In the genomic region with DNA sequence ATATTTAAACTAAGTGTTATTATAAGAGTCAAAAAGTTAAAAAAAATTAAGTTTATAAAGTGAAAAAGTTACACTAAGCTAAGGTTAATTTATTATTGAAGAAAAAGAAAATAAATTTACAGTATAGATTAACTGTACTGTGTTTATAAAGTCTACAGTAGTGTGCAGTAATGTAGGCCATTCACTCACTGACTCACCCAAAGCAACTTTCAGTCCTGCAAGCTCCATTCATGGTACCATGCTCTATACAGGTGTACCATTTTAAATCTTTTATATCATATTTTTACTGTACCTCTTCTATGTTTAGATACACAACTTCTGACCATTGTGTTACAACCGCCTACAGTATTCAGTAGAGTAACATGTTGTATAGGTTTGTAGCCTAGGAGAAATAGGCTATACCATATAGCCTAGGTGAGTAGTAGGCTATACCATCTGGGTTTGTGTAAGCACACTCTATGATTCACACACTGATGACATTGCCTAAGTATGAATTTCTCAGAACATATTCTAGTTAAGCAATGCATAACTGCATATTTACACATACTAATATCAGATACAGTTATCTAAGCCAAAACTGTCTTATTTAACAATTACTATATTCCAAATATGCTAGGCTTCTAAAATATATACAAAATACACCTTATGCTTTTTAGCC, we compare ENCODE assay signal across 23 cellular contexts.
A peak's percentile ranks its signal among the peaks of the same experiment; 100 is the strongest.
DNase-seq lines count a peak whose midpoint lies in the region; ATAC-seq and TF ChIP-seq lines count a peak whose summit lies in the region.
"Had no signal": no experiment of that assay in that cellular context is flagged by ENCODE, and none has a peak within 500 bp of the region (broad histone marks: within the 10 kb centered on the region; RNA-seq: fewer than 3 reads in every experiment).

No MANE protein-coding gene starts in this region.

- intact Hi-C loops in natural killer cell (cut with micrococcal nuclease), result no loop called here

- CTCF ChIA-PET in RWPE1 (lab: Yijun Ruan, JAX), result interaction anchor here (0.6 kb wide), 1 partner anchor 189 kb away, joined by 4 read pairs; no protein-coding TSS in a partner anchor

- H3K4me3 Mint-ChIP-seq in natural killer cell treated with Interleukin-12 subunit alpha and Interleukin-12 subunit beta and Interleukin-15 and Interleukin-18, amount 100 ng/mL, for 72 hours, result no peak overlapping the region
- no peak overlapping the region for H3K4me3 Mint-ChIP-seq in natural killer cell
- no peak overlapping the region for H3K4me3 Mint-ChIP-seq in T-helper 2 cell treated with Interferon-gamma antibody and Interleukin-4, amounts not matched to agents 5 μg/mL and 100 μg/mL, for 36 hours
- H3K4me3 Mint-ChIP-seq: activated naive CD4-positive, alpha-beta T cell treated with anti-CD3 and anti-CD28 coated beads for 36 hours; CD8-positive, alpha-beta memory T cell had no signal

- no peak overlapping the region for H3K27ac Mint-ChIP-seq in natural killer cell treated with Interleukin-12 subunit alpha and Interleukin-12 subunit beta and Interleukin-15 and Interleukin-18, amount 100 ng/mL, for 72 hours
- no peak overlapping the region for H3K27ac Mint-ChIP-seq in natural killer cell
- no peak overlapping the region for H3K27ac Mint-ChIP-seq in T-helper 2 cell treated with Interferon-gamma antibody and Interleukin-4, amounts not matched to agents 5 μg/mL and 100 μg/mL, for 36 hours
- H3K27ac Mint-ChIP-seq: activated naive CD4-positive, alpha-beta T cell treated with anti-CD3 and anti-CD28 coated beads for 36 hours; CD8-positive, alpha-beta memory T cell had no signal

- peak; percentile 55 to 68 for ATAC-seq in natural killer cell treated with Interleukin-12 subunit alpha and Interleukin-12 subunit beta and Interleukin-15 and Interleukin-18, amount 100 ng/mL, for 72 hours
- ATAC-seq in natural killer cell, result no peak
- ATAC-seq: gastrocnemius medialis, left lobe of liver, mucosa of descending colon, right cardiac atrium had no signal

- no peaks in the 10 kb centered on the region for H3K9me3 Mint-ChIP-seq in natural killer cell treated with Interleukin-12 subunit alpha and Interleukin-12 subunit beta and Interleukin-15 and Interleukin-18, amount 100 ng/mL, for 72 hours
- H3K9me3 Mint-ChIP-seq in natural killer cell, result no peaks in the 10 kb centered on the region
- no peaks in the 10 kb centered on the region for H3K9me3 Mint-ChIP-seq in T-helper 2 cell treated with Interferon-gamma antibody and Interleukin-4, amounts not matched to agents 5 μg/mL and 100 μg/mL, for 36 hours
- H3K9me3 Mint-ChIP-seq: activated naive CD4-positive, alpha-beta T cell treated with anti-CD3 and anti-CD28 coated beads for 36 hours; CD8-positive, alpha-beta memory T cell had no signal

- POLR2A ChIA-PET in RWPE1 (lab: Yijun Ruan, JAX; ENCODE audit: low non-redundant PET), result interaction anchor here (0.5 kb wide), 1 partner anchor 1071 kb away, joined by 7 read pairs; no protein-coding TSS in a partner anchor

- H3K9me3 ChIP-seq in right atrium auricular region, result no peaks in the 10 kb centered on the region
- H3K9me3 ChIP-seq: gastrocnemius medialis, mucosa of descending colon, SJSA1, stomach had no signal

- no peaks in the 10 kb centered on the region for H3K36me3 ChIP-seq in right atrium auricular region
- H3K36me3 ChIP-seq: brain microvascular endothelial cell, gastrocnemius medialis, SJSA1 had no signal

- H3K4me1 Mint-ChIP-seq in natural killer cell treated with Interleukin-12 subunit alpha and Interleukin-12 subunit beta and Interleukin-15 and Interleukin-18, amount 100 ng/mL, for 72 hours (ENCODE audit: low read depth in 2 of 2), result peaks cover 2 to 8% of the 10 kb centered on the region in 2 donors
- peaks cover 0 to 6% of the 10 kb centered on the region in 2 donors for H3K4me1 Mint-ChIP-seq in natural killer cell
- H3K4me1 Mint-ChIP-seq in T-helper 2 cell treated with Interferon-gamma antibody and Interleukin-4, amounts not matched to agents 5 μg/mL and 100 μg/mL, for 36 hours (ENCODE audit: low read depth), result peaks cover 69% of the 10 kb centered on the region

- TF ChIP-seq CTCF in natural killer cell (IDR thresholded peaks at IDR 0.05) (no peak), RWPE1 (conservative IDR thresholded peaks at IDR 0.05; ENCODE audit: low read depth) (no peak), fibroblast of mammary gland (conservative IDR thresholded peaks at IDR 0.05; ENCODE audit: control insufficient read depth, insufficient read depth, low read depth, low read length) (no peak), right atrium auricular region (IDR thresholded peaks at IDR 0.05) (no peak)

- no peaks in the 10 kb centered on the region for H3K27me3 ChIP-seq in right atrium auricular region
- H3K27me3 ChIP-seq: brain microvascular endothelial cell, gastrocnemius medialis, SJSA1, stomach had no signal

- H3K36me3 Mint-ChIP-seq in natural killer cell treated with Interleukin-12 subunit alpha and Interleukin-12 subunit beta and Interleukin-15 and Interleukin-18, amount 100 ng/mL, for 72 hours, result no peaks in the 10 kb centered on the region
- H3K36me3 Mint-ChIP-seq in natural killer cell, result no peaks in the 10 kb centered on the region
- H3K36me3 Mint-ChIP-seq in T-helper 2 cell treated with Interferon-gamma antibody and Interleukin-4, amounts not matched to agents 5 μg/mL and 100 μg/mL, for 36 hours (ENCODE audit: low read depth), result peaks cover 14% of the 10 kb centered on the region

- H3K27me3 Mint-ChIP-seq in natural killer cell treated with Interleukin-12 subunit alpha and Interleukin-12 subunit beta and Interleukin-15 and Interleukin-18, amount 100 ng/mL, for 72 hours, result no peaks in the 10 kb centered on the region
- no peaks in the 10 kb centered on the region for H3K27me3 Mint-ChIP-seq in natural killer cell (ENCODE audit: low read depth in 2 of 2)
- H3K27me3 Mint-ChIP-seq in T-helper 2 cell treated with Interferon-gamma antibody and Interleukin-4, amounts not matched to agents 5 μg/mL and 100 μg/mL, for 36 hours (ENCODE audit: low read depth), result no peaks in the 10 kb centered on the region
- H3K27me3 Mint-ChIP-seq: CD8-positive, alpha-beta memory T cell had no signal

- H3K4me3 ChIP-seq in fibroblast of mammary gland (ENCODE audit: control insufficient read depth, low read depth, low read length) (no peak overlapping the region), right atrium auricular region (no peak overlapping the region)
- H3K4me3 ChIP-seq: gastrocnemius medialis, mucosa of descending colon, SJSA1, stomach had no signal

- no peak for DNase-seq in natural killer cell treated with Interleukin-12 subunit alpha and Interleukin-12 subunit beta and Interleukin-15 and Interleukin-18, amount 100 ng/mL, for 72 hours (ENCODE audit: low spot score)
- DNase-seq in natural killer cell (no peak), RWPE1 (ENCODE audit: low spot score) (peak; percentile 10), fibroblast of mammary gland (ENCODE audit: low read depth) (peak; percentile 71), NCI-H1105 (lab: John Stamatoyannopoulos, UW) (no peak), right atrium auricular region (ENCODE audit: low spot score) (no peak), islet precursor cell (no peak)
- DNase-seq in T-helper 2 cell treated with Interferon-gamma antibody and Interleukin-4, amounts not matched to agents 5 μg/mL and 100 μg/mL, for 36 hours (ENCODE audit: low spot score), result no peak
- DNase-seq: activated CD4-positive, alpha-beta T cell treated with anti-CD3 and anti-CD28 coated beads for 1 hour; activated naive CD4-positive, alpha-beta T cell treated with anti-CD3 and anti-CD28 coated beads for 36 hours; brain microvascular endothelial cell; CD8-positive, alpha-beta memory T cell; DMS79 treated with DMSO at 0.1 percent for 48 hours; effector CD8-positive, alpha-beta T cell; gastrocnemius medialis; mucosa of descending colon; NCI-H2029 treated with DMSO at 0.1 percent for 48 hours; NCI-H524 treated with DMSO at 0.1 percent for 48 hours; occipital lobe; stomach had no signal

- no peak overlapping the region for H3K27ac ChIP-seq in RWPE1
- no peak overlapping the region for H3K27ac ChIP-seq in right atrium auricular region
- H3K27ac ChIP-seq: brain microvascular endothelial cell, gastrocnemius medialis, SJSA1, stomach had no signal

- no peaks in the 10 kb centered on the region for H3K4me1 ChIP-seq in right atrium auricular region
- H3K4me1 ChIP-seq: gastrocnemius medialis, SJSA1, stomach had no signal

Comparison
In these comparisons a context has a peak if more than half of its experiments do, and no peak if none do; other contexts are left out.
1. ATAC-seq: peak in natural killer cell treated with Interleukin-12 subunit alpha and Interleukin-12 subunit beta and Interleukin-15 and Interleukin-18, amount 100 ng/mL, for 72 hours (2 of 2); none in natural killer cell (0 of 3).
2. DNase-seq: peak in RWPE1 (single experiment) and fibroblast of mammary gland (single experiment); none in natural killer cell treated with Interleukin-12 subunit alpha and Interleukin-12 subunit beta and Interleukin-15 and Interleukin-18, amount 100 ng/mL, for 72 hours (single experiment), natural killer cell (single experiment), T-helper 2 cell treated with Interferon-gamma antibody and Interleukin-4, amounts not matched to agents 5 μg/mL and 100 μg/mL, for 36 hours (single experiment), NCI-H1105 (single experiment), right atrium auricular region (single experiment) and islet precursor cell (single experiment).